Comparison of ENCODE assay signal across 16 cellular contexts in genomic region chr2:146240376-146240775, GRCh38.
"Had no signal": no experiment of that assay in that cellular context is flagged by ENCODE, and none has a peak within 500 bp of the region (broad histone marks: within the 10 kb centered on the region; RNA-seq: fewer than 3 reads in every experiment).

No MANE protein-coding gene starts in this region.

- H3K27me3 ChIP-seq: ascending aorta, ovary, stomach had no signal

- H3K27me3 Mint-ChIP-seq: activated CD4-positive, alpha-beta memory T cell treated with anti-CD3 and anti-CD28 coated beads, Interleukin-2, amount 10 ng/mL, durations not matched to agents 7 days and 5 days; activated CD4-positive, alpha-beta T cell treated with anti-CD3 and anti-CD28 coated beads for 36 hours; activated naive CD8-positive, alpha-beta T cell treated with anti-CD3 and anti-CD28 coated beads, Interleukin-2, amount 10 ng/mL, durations not matched to agents 7 days and 5 days; T-cell had no signal

- H3K9me3 Mint-ChIP-seq: activated CD4-positive, alpha-beta memory T cell treated with anti-CD3 and anti-CD28 coated beads, Interleukin-2, amount 10 ng/mL, durations not matched to agents 7 days and 5 days; activated naive CD8-positive, alpha-beta T cell treated with anti-CD3 and anti-CD28 coated beads, Interleukin-2, amount 10 ng/mL, durations not matched to agents 7 days and 5 days had no signal

- ATAC-seq: activated CD4-positive, alpha-beta T cell treated with anti-CD3 and anti-CD28 coated beads for 36 hours; T-cell had no signal

- H3K4me1 ChIP-seq: ascending aorta, stomach had no signal

- H3K9me3 ChIP-seq: ascending aorta, ovary, stomach had no signal

- H3K27ac ChIP-seq: ascending aorta, coronary artery, ovary, stomach, WERI-Rb-1 had no signal

- DNase-seq: activated CD4-positive, alpha-beta memory T cell treated with anti-CD3 and anti-CD28 coated beads, Interleukin-2, amount 10 ng/mL, durations not matched to agents 7 days and 5 days; activated CD4-positive, alpha-beta T cell treated with anti-CD3 and anti-CD28 coated beads for 36 hours; activated CD8-positive, alpha-beta memory T cell treated with anti-CD3 and anti-CD28 coated beads, Interleukin-2, amount 50 U/mL, for 48 hours; activated naive CD8-positive, alpha-beta T cell treated with anti-CD3 and anti-CD28 coated beads, Interleukin-2, amount 10 ng/mL, durations not matched to agents 7 days and 5 days; caudate nucleus; effector CD8-positive, alpha-beta T cell; glutamatergic neuron; ovary; stimulated activated CD4-positive, alpha-beta T cell treated with anti-CD3 and anti-CD28 coated beads, Interleukin-15, amount 100 ng/mL, for 24 hours; stimulated activated CD4-positive, alpha-beta T cell treated with anti-CD3 and anti-CD28 coated beads, Interleukin-4, amount 100 ng/mL, for 4 hours; stomach; T-cell; T1000; WERI-Rb-1 had no signal

- H3K27ac Mint-ChIP-seq: activated CD4-positive, alpha-beta memory T cell treated with anti-CD3 and anti-CD28 coated beads, Interleukin-2, amount 10 ng/mL, durations not matched to agents 7 days and 5 days; activated CD4-positive, alpha-beta T cell treated with anti-CD3 and anti-CD28 coated beads for 36 hours; activated naive CD8-positive, alpha-beta T cell treated with anti-CD3 and anti-CD28 coated beads, Interleukin-2, amount 10 ng/mL, durations not matched to agents 7 days and 5 days; T-cell had no signal

- H3K4me3 Mint-ChIP-seq: activated CD4-positive, alpha-beta memory T cell treated with anti-CD3 and anti-CD28 coated beads, Interleukin-2, amount 10 ng/mL, durations not matched to agents 7 days and 5 days; activated CD4-positive, alpha-beta T cell treated with anti-CD3 and anti-CD28 coated beads for 36 hours; activated naive CD8-positive, alpha-beta T cell treated with anti-CD3 and anti-CD28 coated beads, Interleukin-2, amount 10 ng/mL, durations not matched to agents 7 days and 5 days; T-cell had no signal

- H3K36me3 ChIP-seq: ascending aorta, ovary, stomach, WERI-Rb-1 had no signal

- H3K4me3 ChIP-seq: ascending aorta, coronary artery, ovary, stomach had no signal

- H3K36me3 Mint-ChIP-seq: activated naive CD8-positive, alpha-beta T cell treated with anti-CD3 and anti-CD28 coated beads, Interleukin-2, amount 10 ng/mL, durations not matched to agents 7 days and 5 days; T-cell had no signal

- H3K4me1 Mint-ChIP-seq: activated CD4-positive, alpha-beta memory T cell treated with anti-CD3 and anti-CD28 coated beads, Interleukin-2, amount 10 ng/mL, durations not matched to agents 7 days and 5 days; activated CD4-positive, alpha-beta T cell treated with anti-CD3 and anti-CD28 coated beads for 36 hours; activated naive CD8-positive, alpha-beta T cell treated with anti-CD3 and anti-CD28 coated beads, Interleukin-2, amount 10 ng/mL, durations not matched to agents 7 days and 5 days; T-cell had no signal
